In genomic region chr16:81443688-81444447, GRCh38 we compare ENCODE assay signal across 1 cellular context.
TF ChIP-seq lines count a peak whose summit lies in the region.

No MANE protein-coding gene starts in this region.

TF ChIP-seq in GM12878, 131 proteins besides CTCF, POLR2A, EP300 and RAD21 (continued from another document):
- TF ChIP-seq CUX1 (IDR thresholded peaks at IDR 0.05; ENCODE audit: insufficient replicate concordance, low read depth, low read length) (no peak), POLR2AphosphoS5 (IDR thresholded peaks at IDR 0.05; ENCODE audit: low read length) (no peak), FOXK2 (IDR thresholded peaks at IDR 0.05) (no peak), CBX3 (IDR thresholded peaks at IDR 0.05; ENCODE audit: borderline replicate concordance, low read depth) (no peak), USF1 (IDR thresholded peaks at IDR 0.05; ENCODE audit: borderline replicate concordance, extremely low read length, insufficient read depth, low read depth, low read length) (no peak)
